In genomic region chr20:36050436-36051317, GRCh38 we compare ENCODE assay signal across 8 cellular contexts.
DNase-seq lines count a peak whose midpoint lies in the region; ATAC-seq, FAIRE-seq and TF ChIP-seq lines count a peak whose summit lies in the region.

No MANE protein-coding gene starts in this region.

- peaks cover 16% of the 10 kb centered on the region for H3K27me3 Mint-ChIP-seq in central memory CD8-positive, alpha-beta T cell

- no peaks in the 10 kb centered on the region for H3K36me3 ChIP-seq in kidney (ENCODE audit: control insufficient read depth in 1 of 2, insufficient read depth in 2 of 2, low read length in 2 of 2)

- FAIRE-seq in kidney (lab: Jason Lieb, UNC) = no peak

- peaks cover 52% of the 10 kb centered on the region for H3K4me1 Mint-ChIP-seq in central memory CD8-positive, alpha-beta T cell

- DNase-seq in AG08395 (ENCODE audit: low spot score) = peak; percentile 92
- peak; percentile 96 for DNase-seq in NCI-H345 (lab: John Stamatoyannopoulos, UW)
- peak; percentile 62 to 66 for DNase-seq in central memory CD8-positive, alpha-beta T cell (ENCODE audit: low spot score in 2 of 2)
- peak; percentile 97 for DNase-seq in kidney
- peak; percentile 88 to 93 (median 90) for DNase-seq in stimulated activated CD4-positive, alpha-beta T cell treated with anti-CD3 and anti-CD28 coated beads, Interleukin-12 subunit alpha, Interleukin-12 subunit beta, amount 100 ng/mL, for 48 hours (ENCODE audit: low read depth in 2 of 3, low spot score in 1 of 3)

- H3K4me3 Mint-ChIP-seq in central memory CD8-positive, alpha-beta T cell = peak overlapping the region; percentile 77

- intact Hi-C loops in kidney (cut with DNase I) = no loop called here

- in situ Hi-C loops in GM18951 (cut with MboI; ENCODE audit: low sequenced_read_pairs, unreplicated experiment) = no loop called here

- peak overlapping the region; percentile 97 for H3K27ac ChIP-seq in kidney (ENCODE audit: low read depth in 2 of 2, low read length in 2 of 2)

- H3K4me3 ChIP-seq in kidney (ENCODE audit: low read length in 2 of 2) = peak overlapping the region; percentile 70 to 73

- TF ChIP-seq POLR2A in GM18951 (IDR thresholded peaks at IDR 0.05; ENCODE audit: extremely low read depth, insufficient read depth, insufficient read length) = peak; percentile 97

- no peaks in the 10 kb centered on the region for H3K9me3 Mint-ChIP-seq in central memory CD8-positive, alpha-beta T cell

- peaks cover 0 to 3% of the 10 kb centered on the region in 2 donors for H3K4me1 ChIP-seq in kidney (ENCODE audit: control insufficient read depth in 1 of 2, insufficient read depth in 1 of 2, low read depth in 1 of 2, low read length in 2 of 2)

- peak overlapping the region; percentile 93 for H3K9ac ChIP-seq in kidney (ENCODE audit: low read length in 2 of 2)

- H3K27ac Mint-ChIP-seq in central memory CD8-positive, alpha-beta T cell (ENCODE audit: low read depth) = peak overlapping the region; percentile 88

- no peak for TF ChIP-seq CTCF in kidney (IDR thresholded peaks at IDR 0.05; ENCODE audit: borderline replicate concordance, extremely low read depth, insufficient read depth)

- ATAC-seq in HG03280 (IDR thresholded peaks at IDR 0.05; ENCODE audit: unreplicated experiment) = peak; percentile 92
- ATAC-seq in activated CD4-positive, CD25-positive, alpha-beta regulatory T cell treated with anti-CD3 and anti-CD28 coated beads, Interleukin-2, amount 50 U/mL, for 24 hours = peak; percentile 97 to 98
- peak; percentile 95 for ATAC-seq in central memory CD8-positive, alpha-beta T cell (replicated peaks; ENCODE audit: extremely low read depth, poor library complexity, severe bottlenecking)

- H3K9me3 ChIP-seq in kidney (ENCODE audit: control insufficient read depth in 1 of 2, low read length in 2 of 2) = no peaks in the 10 kb centered on the region

- H3K36me3 Mint-ChIP-seq in central memory CD8-positive, alpha-beta T cell (ENCODE audit: insufficient read depth) = peaks cover 24% of the 10 kb centered on the region

Comparison
In these comparisons a context has a peak if more than half of its experiments do, and no peak if none do; other contexts are left out.
1. Peak in every context shown above with its lines: DNase-seq, ATAC-seq, H3K4me3 ChIP-seq and H3K27ac ChIP-seq.